ENCODE assay signal across 8 cellular contexts in genomic region chr10:118992496-118992895, GRCh38.
"Had no signal": no experiment of that assay in that cellular context is flagged by ENCODE, and none has a peak within 500 bp of the region (broad histone marks: within the 10 kb centered on the region; RNA-seq: fewer than 3 reads in every experiment).

No MANE protein-coding gene starts in this region.

- H3K27ac Mint-ChIP-seq: GM23338, H9, HFFc6 had no signal

- H3K4me1 Mint-ChIP-seq: GM23338 had no signal

- DNase-seq: GM23248, GOT3, H7, H9, HCEC 1CT, HFFc6 had no signal

- ATAC-seq: GM23338, HCT116 had no signal

- H3K4me3 Mint-ChIP-seq: GM23338, H9, HFFc6 had no signal
